ENCODE assay signal across 19 cellular contexts in genomic region chr14:58138719-58139482, GRCh38. TPM values are rescaled to one million over a fixed set of nuclear protein-coding genes. Genes with fewer than 3 reads are reported as not detected.
"Had no signal": no experiment of that assay in that cellular context is flagged by ENCODE, and none has a peak within 500 bp of the region (broad histone marks: within the 10 kb centered on the region; RNA-seq: fewer than 3 reads in every experiment).

No MANE protein-coding gene starts in this region.

- H3K27me3 ChIP-seq: ascending aorta, hepatocyte, pancreas, sigmoid colon, spleen, thyroid gland, uterus had no signal

- DNase-seq: activated CD4-positive, alpha-beta T cell treated with anti-CD3 and anti-CD28 coated beads for 1 hour; activated CD4-positive, alpha-beta T cell treated with anti-CD3 and anti-CD28 coated beads, Interleukin-2, amount 50 U/mL, for 4 hours; activated naive CD4-positive, alpha-beta T cell treated with Interleukin-2 at 50 U/mL for 16 hours; activated T-cell treated with anti-CD3 and anti-CD28 coated beads for 4 hours; islet precursor cell; mucosa of descending colon; naive thymus-derived CD4-positive, alpha-beta T cell; pancreas; sigmoid colon; spleen; stimulated activated CD4-positive, alpha-beta T cell treated with anti-CD3 and anti-CD28 coated beads, Interleukin-1b, Interleukin-23, amount 100 ng/mL, for 48 hours; thyroid gland; uterus had no signal

- H3K9me3 Mint-ChIP-seq: activated T-helper 17 cell treated with anti-CD3 and anti-CD28 coated beads, Interleukin-2, amount 50 U/mL, for 72 hours; naive thymus-derived CD4-positive, alpha-beta T cell had no signal

- H3K4me2 ChIP-seq: hepatocyte had no signal

- H3K4me3 Mint-ChIP-seq: activated T-helper 17 cell treated with anti-CD3 and anti-CD28 coated beads, Interleukin-2, amount 50 U/mL, for 72 hours; naive thymus-derived CD4-positive, alpha-beta T cell had no signal

- H3K9me3 ChIP-seq: ascending aorta, mucosa of descending colon, pancreas, sigmoid colon, spleen, thyroid gland, uterus had no signal

- H3K4me1 Mint-ChIP-seq: activated T-helper 17 cell treated with anti-CD3 and anti-CD28 coated beads, Interleukin-2, amount 50 U/mL, for 72 hours had no signal

- H3K27ac Mint-ChIP-seq: activated T-helper 17 cell treated with anti-CD3 and anti-CD28 coated beads, Interleukin-2, amount 50 U/mL, for 72 hours; naive thymus-derived CD4-positive, alpha-beta T cell had no signal

- H3K4me1 ChIP-seq: ascending aorta, pancreas, spleen, thyroid gland, uterus had no signal

- H3K79me2 ChIP-seq: hepatocyte had no signal

- ATAC-seq: activated T-helper 17 cell treated with anti-CD3 and anti-CD28 coated beads, Interleukin-2, amount 50 U/mL, for 72 hours; esophagus mucosa; mucosa of descending colon; naive thymus-derived CD4-positive, alpha-beta T cell had no signal

- H3K36me3 ChIP-seq: pancreas, sigmoid colon, spleen, thyroid gland, uterus had no signal

- H3K36me3 Mint-ChIP-seq: naive thymus-derived CD4-positive, alpha-beta T cell had no signal

- H3K27ac ChIP-seq: ascending aorta, hepatocyte, pancreas, sigmoid colon, spleen, thyroid gland, uterus, VCaP had no signal

- H3K4me3 ChIP-seq: ascending aorta, hepatocyte, mucosa of descending colon, pancreas, sigmoid colon, spleen, thyroid gland, uterus had no signal

RNA-seq across cellular contexts. Expression of gene ARMH4, which starts 13.1 kb away (rescaled TPM):
- total RNA-seq: activated T-helper 17 cell treated with anti-CD3 and anti-CD28 coated beads, Interleukin-2, amount 50 U/mL, for 72 hours; naive thymus-derived CD4-positive, alpha-beta T cell; T-helper 2 cell treated with Interferon-gamma antibody and Interleukin-4, amounts not matched to agents 100 ng/mL and 5 ng/mL, for 36 hours had no signal
